In the genomic region with DNA sequence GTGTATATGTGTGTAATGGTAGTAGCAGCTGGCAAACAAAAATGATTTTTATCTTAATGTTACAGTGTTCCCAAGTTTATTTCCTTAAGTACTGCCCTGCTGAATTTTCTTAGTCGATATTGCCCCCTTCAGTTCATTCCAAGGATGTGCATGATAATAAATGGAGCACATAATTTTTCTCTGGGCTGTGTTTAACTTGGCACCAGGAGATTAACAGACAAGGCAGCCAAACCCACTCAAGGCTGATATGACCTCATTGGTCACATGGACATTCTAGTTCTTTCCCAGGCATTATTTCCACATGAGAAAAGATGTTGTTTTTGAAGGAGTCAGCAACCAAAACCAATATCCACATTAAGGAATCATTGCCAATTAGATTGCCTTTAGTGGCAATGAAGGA, we compare ENCODE assay signal across 8 cellular contexts.
DNase-seq lines count a peak whose midpoint lies in the region; ATAC-seq and TF ChIP-seq lines count a peak whose summit lies in the region.

No MANE protein-coding gene starts in this region.

- TF ChIP-seq CTCF in OCI-LY3 (IDR thresholded peaks at IDR 0.05; ENCODE audit: low read depth, low read length) (peak; percentile 57), coronary artery (IDR thresholded peaks at IDR 0.05) (no peak), lower lobe of right lung (IDR thresholded peaks at IDR 0.05) (peak; percentile 48)

- H3K4me3 ChIP-seq in OCI-LY3 (ENCODE audit: low read length) (no peak overlapping the region), coronary artery (no peak overlapping the region), lower lobe of right lung (no peak overlapping the region)

- H2AFZ ChIP-seq in OCI-LY3 (ENCODE audit: low read depth, low read length) = no peak overlapping the region

- H3K4me1 ChIP-seq in OCI-LY3 (ENCODE audit: low read length) (no peaks in the 10 kb centered on the region), lower lobe of right lung (no peaks in the 10 kb centered on the region)

- H3K4me2 ChIP-seq in OCI-LY3 (ENCODE audit: low read length) = no peak overlapping the region

- H4K20me1 ChIP-seq in OCI-LY3 (ENCODE audit: insufficient read depth, low read length) = no peaks in the 10 kb centered on the region

- ATAC-seq in GM19438 (IDR thresholded peaks at IDR 0.05; ENCODE audit: low read depth, unreplicated experiment) (peak; percentile 71), lower lobe of right lung (peak; percentile 83 to 92)

- no peaks in the 10 kb centered on the region for H3K79me2 ChIP-seq in OCI-LY3 (ENCODE audit: low read length)

- intact Hi-C loops in lower lobe of right lung (cut with DNase I) = no loop called here

- no peaks in the 10 kb centered on the region for H3K9me3 ChIP-seq in OCI-LY3 (ENCODE audit: insufficient read depth, low read length)
- no peaks in the 10 kb centered on the region for H3K9me3 ChIP-seq in lower lobe of right lung

- no peak overlapping the region for H3K9ac ChIP-seq in OCI-LY3 (ENCODE audit: low read length)

- no peaks in the 10 kb centered on the region for H3K27me3 ChIP-seq in OCI-LY3 (ENCODE audit: low read depth, low read length)
- no peaks in the 10 kb centered on the region for H3K27me3 ChIP-seq in lower lobe of right lung (ENCODE audit: low read depth)

- DNase-seq in COR-L47 (lab: John Stamatoyannopoulos, UW) (peak; percentile 49), HT1080 (ENCODE audit: low read depth) (peak; percentile 68), coronary artery (ENCODE audit: low spot score) (peak; percentile 73), lower lobe of right lung (no peak), OCI-M2 (lab: John Stamatoyannopoulos, UW; ENCODE audit: unreplicated experiment) (no peak)
- DNase-seq in activated CD4-positive, alpha-beta T cell treated with anti-CD3 and anti-CD28 coated beads for 4 hours = no peak

- no peak overlapping the region for H3K27ac ChIP-seq in OCI-LY3 (ENCODE audit: low read length)
- H3K27ac ChIP-seq in coronary artery = peak overlapping the region; percentile 63 to 72
- H3K27ac ChIP-seq in lower lobe of right lung = no peak overlapping the region

- H3K36me3 ChIP-seq in OCI-LY3 (replicated peaks; ENCODE audit: low read depth, low read length) (no peaks in the 10 kb centered on the region), lower lobe of right lung (no peaks in the 10 kb centered on the region)

Comparison
In these comparisons a context has a peak if more than half of its experiments do, and no peak if none do; other contexts are left out.
1. DNase-seq: peak in COR-L47 (single experiment), HT1080 (single experiment) and coronary artery (single experiment); none in lower lobe of right lung (single experiment), activated CD4-positive, alpha-beta T cell treated with anti-CD3 and anti-CD28 coated beads for 4 hours (0 of 2) and OCI-M2 (single experiment).
2. H3K27ac ChIP-seq: peak in coronary artery (2 of 2); none in OCI-LY3 (single experiment) and lower lobe of right lung (single experiment).